In genomic region chr17:17845046-17845775, GRCh38 we compare ENCODE assay signal across 29 cellular contexts. TPM values are rescaled to one million over a fixed set of nuclear protein-coding genes. Genes with fewer than 3 reads are reported as not detected.
A peak's percentile ranks its signal among the peaks of the same experiment; 100 is the strongest.
DNase-seq lines count a peak whose midpoint lies in the region; ATAC-seq, FAIRE-seq and TF ChIP-seq lines count a peak whose summit lies in the region.
"Had no signal": no experiment of that assay in that cellular context is flagged by ENCODE, and none has a peak within 500 bp of the region (broad histone marks: within the 10 kb centered on the region; RNA-seq: fewer than 3 reads in every experiment).

No MANE protein-coding gene starts in this region.

- TF ChIP-seq POLR2A in GM12891 (IDR thresholded peaks at IDR 0.05; ENCODE audit: low read depth, low read length), result no peak

- H2AFZ ChIP-seq in neuronal stem cell (ENCODE audit: low read length), result no peak overlapping the region
- H2AFZ ChIP-seq: GM23248 had no signal

- peak overlapping the region; percentile 55 for H3K18ac ChIP-seq in neuronal stem cell (ENCODE audit: low read length)

- peak overlapping the region; percentile 21 for H2BK120ac ChIP-seq in neuronal stem cell (ENCODE audit: low read depth, low read length)

- no peak for DNase-seq in activated CD4-positive, alpha-beta T cell treated with anti-CD3 and anti-CD28 coated beads, Interleukin-2, amount 10 ng/mL, durations not matched to agents 24 days and 14 days
- DNase-seq in activated CD4-positive, alpha-beta T cell treated with anti-CD3 and anti-CD28 coated beads for 48 hours, result no peak
- DNase-seq in COLO668 (lab: John Stamatoyannopoulos, UW; ENCODE audit: unreplicated experiment) (peak; percentile 35), NCI-H345 treated with DMSO at 0.1 percent for 48 hours (lab: John Stamatoyannopoulos, UW; ENCODE audit: unreplicated experiment) (peak; percentile 17), neuronal stem cell (ENCODE audit: low spot score) (no peak), GM12891 (ENCODE audit: insufficient read length, low spot score) (no peak), HK-2 (ENCODE audit: unreplicated experiment) (no peak)
- DNase-seq: activated naive CD4-positive, alpha-beta T cell treated with anti-CD3 and anti-CD28 coated beads, Interleukin-2, amount 50 U/mL, for 16 hours; colonic mucosa; DMS153; effector memory CD4-positive, alpha-beta T cell; erythroblast; GM23248; HFFc6; left cardiac atrium; mesendoderm; naive B cell; NCI-H1048; NCI-H187; NCI-H2227 treated with DMSO at 0.1 percent for 48 hours; NCI-H82; OCI-M1; SIG-M5; stimulated activated CD8-positive, alpha-beta memory T cell treated with anti-CD3 and anti-CD28 coated beads, Interleukin-4, amount 100 ng/mL, for 48 hours; trophoblast cell had no signal

- peak overlapping the region; percentile 39 for H3K4ac ChIP-seq in neuronal stem cell (ENCODE audit: low read length)

- H3K79me1 ChIP-seq in neuronal stem cell (ENCODE audit: low read depth, low read length), result no peaks in the 10 kb centered on the region

- ATAC-seq in HG03565 (IDR thresholded peaks at IDR 0.05; ENCODE audit: unreplicated experiment), result no peak
- ATAC-seq: left cardiac atrium had no signal

- H3K36me3 ChIP-seq in neuronal stem cell (replicated peaks in 1 of 2; ENCODE audit: control insufficient read depth in 2 of 2, insufficient read depth in 2 of 2, low read length in 2 of 2), result no peaks in the 10 kb centered on the region
- H3K36me3 ChIP-seq: colonic mucosa had no signal

- H3K4me1 Mint-ChIP-seq in activated CD4-positive, alpha-beta T cell treated with anti-CD3 and anti-CD28 coated beads, Interleukin-2, amount 10 ng/mL, durations not matched to agents 24 days and 14 days, result peaks cover 38% of the 10 kb centered on the region

- peak overlapping the region; percentile 82 for H2BK12ac ChIP-seq in neuronal stem cell (ENCODE audit: low read length)

- H4K91ac ChIP-seq in neuronal stem cell (ENCODE audit: low read depth, low read length, poor library complexity), result no peak overlapping the region

- H3K36me3 Mint-ChIP-seq in activated CD4-positive, alpha-beta T cell treated with anti-CD3 and anti-CD28 coated beads, Interleukin-2, amount 10 ng/mL, durations not matched to agents 24 days and 14 days (ENCODE audit: low read depth), result peaks cover 3% of the 10 kb centered on the region
- H3K36me3 Mint-ChIP-seq: naive B cell had no signal

- H3K9me3 ChIP-seq in neuronal stem cell (replicated peaks in 1 of 2; ENCODE audit: control insufficient read depth in 2 of 2, insufficient read depth in 1 of 2, low read depth in 1 of 2, low read length in 2 of 2), result no peaks in the 10 kb centered on the region
- H3K9me3 ChIP-seq: colonic mucosa had no signal

- H4K8ac ChIP-seq in neuronal stem cell (ENCODE audit: low read depth, low read length), result no peak overlapping the region

- peak overlapping the region; percentile 29 for H3K27ac Mint-ChIP-seq in activated CD4-positive, alpha-beta T cell treated with anti-CD3 and anti-CD28 coated beads, Interleukin-2, amount 10 ng/mL, durations not matched to agents 24 days and 14 days
- H3K27ac Mint-ChIP-seq: HFFc6, naive B cell had no signal

- intact Hi-C loops in activated CD4-positive, alpha-beta T cell treated with anti-CD3 and anti-CD28 coated beads, Interleukin-2, amount 10 ng/mL, durations not matched to agents 24 days and 14 days (cut with micrococcal nuclease), result loop anchor here (5.0 kb wide), 1 partner anchor 192 kb away; the partner anchor contains the start of genes ATPAF2 and GID4

- H3K4me3 Mint-ChIP-seq in activated CD4-positive, alpha-beta T cell treated with anti-CD3 and anti-CD28 coated beads, Interleukin-2, amount 10 ng/mL, durations not matched to agents 24 days and 14 days, result no peak overlapping the region
- H3K4me3 Mint-ChIP-seq: activated T-helper 1 cell treated with anti-CD3 and anti-CD28 coated beads, Interleukin-12 subunit alpha, Interleukin-12 subunit beta, Interleukin-2, Interleukin-4 antibody, amounts not matched to agents 30 ng/mL and 10 ng/mL and 1 ng/mL, durations not matched to agents 14 hours and 24 hours and 36 hours; HFFc6; naive B cell had no signal

- H2AK5ac ChIP-seq in neuronal stem cell (ENCODE audit: low read depth, low read length), result peak overlapping the region; percentile 95

- H3K27me3 Mint-ChIP-seq in activated CD4-positive, alpha-beta T cell treated with anti-CD3 and anti-CD28 coated beads, Interleukin-2, amount 10 ng/mL, durations not matched to agents 24 days and 14 days, result no peaks in the 10 kb centered on the region
- H3K27me3 Mint-ChIP-seq: naive B cell had no signal

- H3K14ac ChIP-seq in neuronal stem cell (ENCODE audit: low read length), result no peak overlapping the region

- H3K23ac ChIP-seq in neuronal stem cell (ENCODE audit: low read depth, low read length, poor library complexity), result no peak overlapping the region

- H3K4me1 ChIP-seq in neuronal stem cell (ENCODE audit: control insufficient read depth in 2 of 2, insufficient read depth in 1 of 2, low read depth in 1 of 2, low read length in 2 of 2), result peaks cover 29 to 32% of the 10 kb centered on the region in 2 donors

- H2BK5ac ChIP-seq in neuronal stem cell (ENCODE audit: low read length), result no peak overlapping the region

- no CpG with 5 or more reads among the region's 13 CpGs for WGBS in neuronal stem cell (ENCODE audit: extremely low coverage in 2 of 2, insufficient read length in 2 of 2, insufficient replicate concordance in 1 of 2), 2 donors

- H3K4me3 ChIP-seq in neuronal stem cell (ENCODE audit: low read length in 2 of 2), result no peak overlapping the region
- H3K4me3 ChIP-seq: colonic mucosa, GM23248, skin epidermis had no signal

- H3K4me2 ChIP-seq in neuronal stem cell (ENCODE audit: insufficient read depth, low read length, poor library complexity, severe bottlenecking), result no peak overlapping the region

- H3K27me3 ChIP-seq in neuronal stem cell (ENCODE audit: control insufficient read depth in 3 of 3, insufficient read depth in 3 of 3, low read depth in 1 of 3, low read length in 3 of 3), result peaks cover 0 to 3% (median 0%) of the 10 kb centered on the region in 3 experiments
- H3K27me3 ChIP-seq: colonic mucosa had no signal

- H2BK15ac ChIP-seq in neuronal stem cell (ENCODE audit: low read length), result peak overlapping the region; percentile 16

- no peak overlapping the region for H3K27ac ChIP-seq in neuronal stem cell (replicated peaks; ENCODE audit: low read length)
- H3K27ac ChIP-seq: colonic mucosa, GM23248 had no signal

- no peaks in the 10 kb centered on the region for H3K9me3 Mint-ChIP-seq in activated CD4-positive, alpha-beta T cell treated with anti-CD3 and anti-CD28 coated beads, Interleukin-2, amount 10 ng/mL, durations not matched to agents 24 days and 14 days
- H3K9me3 Mint-ChIP-seq: activated T-helper 1 cell treated with anti-CD3 and anti-CD28 coated beads, Interleukin-12 subunit alpha, Interleukin-12 subunit beta, Interleukin-2, Interleukin-4 antibody, amounts not matched to agents 30 ng/mL and 10 ng/mL and 1 ng/mL, durations not matched to agents 14 hours and 24 hours and 36 hours; HFFc6; naive B cell had no signal

- no peak for FAIRE-seq in GM12891 (lab: Jason Lieb, UNC)
- FAIRE-seq: bronchial epithelial cell had no signal

- no peak overlapping the region for H3K9ac ChIP-seq in neuronal stem cell (ENCODE audit: low read depth, low read length, poor library complexity)
- H3K9ac ChIP-seq: GM23248 had no signal

TF ChIP-seq in GM12891, 5 proteins besides CTCF, POLR2A, EP300 and RAD21:
- TF ChIP-seq PAX5 (IDR thresholded peaks at IDR 0.05; ENCODE audit: insufficient read depth, low read length, severe bottlenecking) (no peak), POU2F2 (IDR thresholded peaks at IDR 0.05; ENCODE audit: low read depth, low read length) (no peak), TAF1 (IDR thresholded peaks at IDR 0.05; ENCODE audit: low read depth, low read length) (no peak), SPI1 (IDR thresholded peaks at IDR 0.05; ENCODE audit: low read depth, low read length) (no peak), POLR2AphosphoS5 (IDR thresholded peaks at IDR 0.05; ENCODE audit: low read depth, low read length) (no peak)

RNA-seq across cellular contexts. Expression of gene SREBF1, which starts 8.4 kb away (rescaled TPM):
- total RNA-seq in activated CD4-positive, alpha-beta T cell treated with anti-CD3 and anti-CD28 coated beads, Interleukin-2, amount 10 ng/mL, durations not matched to agents 24 days and 14 days, result 154 and 171 TPM in 2 replicates
- 57.8 TPM for polyA plus RNA-seq in neuronal stem cell (2013, experiment 1 of 2)
- 61.7 TPM for polyA plus RNA-seq in neuronal stem cell (2013, experiment 2 of 2)
- polyA plus RNA-seq in GM12891 (2012; ENCODE audit: low read depth, missing spikeins), result 16.7 TPM

Comparison
In these comparisons a context has a peak if more than half of its experiments do, and no peak if none do; other contexts are left out.
1. DNase-seq: peak in COLO668 (single experiment) and NCI-H345 treated with DMSO at 0.1 percent for 48 hours (single experiment); none in activated CD4-positive, alpha-beta T cell treated with anti-CD3 and anti-CD28 coated beads, Interleukin-2, amount 10 ng/mL, durations not matched to agents 24 days and 14 days (single experiment), activated CD4-positive, alpha-beta T cell treated with anti-CD3 and anti-CD28 coated beads for 48 hours (single experiment), neuronal stem cell (single experiment), GM12891 (single experiment) and HK-2 (single experiment).